ENCODE assay signal across 8 cellular contexts in genomic region chr3:73100734-73101550, GRCh38.
A peak's percentile ranks its signal among the peaks of the same experiment; 100 is the strongest.
DNase-seq lines count a peak whose midpoint lies in the region; ATAC-seq and TF ChIP-seq lines count a peak whose summit lies in the region.

No MANE protein-coding gene starts in this region.

- no peaks in the 10 kb centered on the region for H3K27me3 ChIP-seq in brain microvascular endothelial cell (replicated peaks)

- no peaks in the 10 kb centered on the region for H3K36me3 ChIP-seq in brain microvascular endothelial cell (replicated peaks)

- TF ChIP-seq CTCF in brain microvascular endothelial cell (IDR thresholded peaks at IDR 0.05; ENCODE audit: low read depth, low read length, missing control alignments), result peak; percentile 96

- ATAC-seq in HG02938 (IDR thresholded peaks at IDR 0.05; ENCODE audit: unreplicated experiment), result peak; percentile 84

- peak; percentile 72 to 81 for DNase-seq in NCI-H2081 (lab: John Stamatoyannopoulos, UW)
- DNase-seq in NCI-H2081 treated with DMSO at 0.1 percent for 48 hours (lab: John Stamatoyannopoulos, UW), result no peak
- peak; percentile 43 for DNase-seq in NCI-H2107 treated with DMSO at 0.1 percent for 48 hours (lab: John Stamatoyannopoulos, UW; ENCODE audit: unreplicated experiment)
- peak; percentile 59 for DNase-seq in UCSD-AML1 (lab: John Stamatoyannopoulos, UW; ENCODE audit: unreplicated experiment)
- peak; percentile 84 for DNase-seq in brain microvascular endothelial cell
- DNase-seq in iPS-NIHi7 (ENCODE audit: extremely low spot score), result peak; percentile 94
- DNase-seq in stimulated activated CD4-positive, alpha-beta T cell treated with anti-CD3 and anti-CD28 coated beads, Interleukin-12 subunit alpha, Interleukin-12 subunit beta, amount 100 ng/mL, for 48 hours (ENCODE audit: low read depth in 2 of 3, low spot score in 1 of 3), result peak; percentile 62 to 88 (median 71)

- no peak overlapping the region for H3K27ac ChIP-seq in brain microvascular endothelial cell

- in situ Hi-C loops in brain microvascular endothelial cell (cut with HindIII; ENCODE audit: low pct_ligation_motif_present, low sequenced_read_pairs), result no loop called here

- H3K4me3 ChIP-seq in brain microvascular endothelial cell (ENCODE audit: low read depth, low read length), result no peak overlapping the region
